ENCODE assay signal across 8 cellular contexts in genomic region chr1:202145325-202146140, GRCh38.
DNase-seq lines count a peak whose midpoint lies in the region; ATAC-seq, FAIRE-seq and TF ChIP-seq lines count a peak whose summit lies in the region.

No MANE protein-coding gene starts in this region.

- peak overlapping the region; percentile 86 for H3K4me3 Mint-ChIP-seq in nephron progenitor cell

- peaks cover 18% of the 10 kb centered on the region for H3K4me1 Mint-ChIP-seq in nephron progenitor cell

- no peak for ATAC-seq in GM18498 (IDR thresholded peaks at IDR 0.05; ENCODE audit: unreplicated experiment)

- H3K9me3 Mint-ChIP-seq in nephron progenitor cell: no peaks in the 10 kb centered on the region

- peaks cover 19% of the 10 kb centered on the region for H3K27me3 Mint-ChIP-seq in nephron progenitor cell (ENCODE audit: low read depth, poor library complexity)

- H3K36me3 Mint-ChIP-seq in nephron progenitor cell (ENCODE audit: low read depth): no peaks in the 10 kb centered on the region

- no peak overlapping the region for H3K27ac Mint-ChIP-seq in nephron progenitor cell

- FAIRE-seq in GM19239 (lab: Jason Lieb, UNC): no peak

- DNase-seq in GM19239 (ENCODE audit: insufficient read length, low spot score) (peak; percentile 43), RKO (ENCODE audit: low spot score) (peak; percentile 29), nephron progenitor cell (no peak), NCI-H774 (lab: John Stamatoyannopoulos, UW) (no peak), GM20000 (ENCODE audit: low spot score) (no peak), COLO829 (ENCODE audit: low spot score) (no peak)

- no peak for TF ChIP-seq CTCF in nephron progenitor cell (IDR thresholded peaks at IDR 0.05)
- TF ChIP-seq CTCF in GM20000 (IDR thresholded peaks at IDR 0.05; ENCODE audit: extremely low read depth, missing control alignments): no peak

- peak overlapping the region; percentile 89 for H3K27ac ChIP-seq in cingulate gyrus (ENCODE audit: low read depth, low read length)

Comparison
In these comparisons a context has a peak if more than half of its experiments do, and no peak if none do; other contexts are left out.
1. DNase-seq: peak in GM19239 (single experiment) and RKO (single experiment); none in nephron progenitor cell (single experiment), NCI-H774 (single experiment), GM20000 (single experiment) and COLO829 (single experiment).